ENCODE assay signal across 18 cellular contexts in genomic region chr1:231705860-231706553, GRCh38.
DNase-seq lines count a peak whose midpoint lies in the region; ATAC-seq and TF ChIP-seq lines count a peak whose summit lies in the region.
"Had no signal": no experiment of that assay in that cellular context is flagged by ENCODE, and none has a peak within 500 bp of the region (broad histone marks: within the 10 kb centered on the region; RNA-seq: fewer than 3 reads in every experiment).

No MANE protein-coding gene starts in this region.

- H3K27me3 Mint-ChIP-seq in brain (peaks cover 6% of the 10 kb centered on the region), neural crest cell (ENCODE audit: low read depth) (no peaks in the 10 kb centered on the region)

- peak; percentile 30 for DNase-seq in EH (ENCODE audit: low read depth)
- DNase-seq in NCI-H446 treated with DMSO at 0.1 percent for 48 hours (lab: John Stamatoyannopoulos, UW): peak; percentile 34
- DNase-seq in neural crest cell (ENCODE audit: low read depth, low spot score): no peak
- DNase-seq in stimulated activated CD4-positive, alpha-beta T cell treated with anti-CD3 and anti-CD28 coated beads, Interleukin-4, amount 100 ng/mL, for 4 hours: no peak
- DNase-seq: ACHN, AML-193, COR-L47, H9, KBM-7, NCI-H1417 treated with DMSO at 0.1 percent for 48 hours, NCI-H2029 treated with DMSO at 0.1 percent for 48 hours, NCI-H2171 treated with DMSO at 0.1 percent for 48 hours, NCI-H748 treated with DMSO at 0.1 percent for 48 hours, PC-9 had no signal

- H3K9me3 Mint-ChIP-seq in brain: no peaks in the 10 kb centered on the region
- H3K9me3 Mint-ChIP-seq in neural crest cell: no peaks in the 10 kb centered on the region
- H3K9me3 Mint-ChIP-seq: H9 had no signal

- no peak for ATAC-seq in GM21447 (IDR thresholded peaks at IDR 0.05; ENCODE audit: unreplicated experiment)
- ATAC-seq in HG02852 (IDR thresholded peaks at IDR 0.05; ENCODE audit: unreplicated experiment): no peak

- no peak overlapping the region for H3K4me3 Mint-ChIP-seq in brain
- H3K4me3 Mint-ChIP-seq in neural crest cell: no peak overlapping the region
- H3K4me3 Mint-ChIP-seq: CD14-positive monocyte, H9 had no signal

- H3K4me1 Mint-ChIP-seq in brain (peaks cover 32% of the 10 kb centered on the region), neural crest cell (no peaks in the 10 kb centered on the region)

- TF ChIP-seq CTCF in brain (conservative IDR thresholded peaks at IDR 0.05) (no peak), neural crest cell (conservative IDR thresholded peaks at IDR 0.05) (no peak)

- H3K36me3 Mint-ChIP-seq in brain (no peaks in the 10 kb centered on the region), neural crest cell (ENCODE audit: low read depth) (peaks cover 14% of the 10 kb centered on the region)

- H3K27ac Mint-ChIP-seq in brain (peak overlapping the region in 3 of 5 experiments; percentile 49 to 93 (median 71)), neural crest cell (ENCODE audit: unreplicated experiment) (peak overlapping the region; percentile 11)
- H3K27ac Mint-ChIP-seq: H9 had no signal

Comparison
In these comparisons a context has a peak if more than half of its experiments do, and no peak if none do; other contexts are left out.
1. DNase-seq: peak in EH (single experiment) and NCI-H446 treated with DMSO at 0.1 percent for 48 hours (single experiment); none in neural crest cell (single experiment) and stimulated activated CD4-positive, alpha-beta T cell treated with anti-CD3 and anti-CD28 coated beads, Interleukin-4, amount 100 ng/mL, for 4 hours (0 of 2).